7 cellular contexts compared by ENCODE assay signal in the genomic region with DNA sequence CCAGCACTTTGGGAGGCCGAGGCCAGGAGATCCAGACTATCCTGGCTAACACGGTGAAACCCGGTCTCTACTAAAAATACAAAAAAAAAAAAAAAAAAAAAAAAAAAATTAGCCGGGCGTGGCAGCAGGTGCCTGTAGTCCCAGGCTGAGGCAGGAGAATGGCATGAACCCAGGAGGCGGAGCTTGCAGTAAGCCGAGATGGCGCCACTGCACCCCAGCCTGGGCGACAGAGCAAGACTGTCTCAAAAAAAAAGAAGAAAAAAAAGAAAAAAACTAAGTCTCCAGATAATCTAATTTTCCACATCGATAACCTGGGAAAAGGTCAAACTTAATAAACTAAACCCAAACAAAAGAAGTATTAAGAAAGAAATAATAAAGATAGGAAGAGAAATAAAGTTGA. TPM values are rescaled to one million over a fixed set of nuclear protein-coding genes. Genes with fewer than 3 reads are reported as not detected.
DNase-seq lines count a peak whose midpoint lies in the region; FAIRE-seq and TF ChIP-seq lines count a peak whose summit lies in the region.
"Not testable (repeated sequence)": the region's sequence is repeated elsewhere in the genome, so short reads cannot be mapped to it uniquely, and the experiment has no call there.
"Had no signal": no experiment of that assay in that cellular context is flagged by ENCODE, and none has a peak within 500 bp of the region (broad histone marks: within the 10 kb centered on the region; RNA-seq: fewer than 3 reads in every experiment).

No MANE protein-coding gene starts in this region.

- H3K4me1 Mint-ChIP-seq in progenitor cell of endocrine pancreas (ENCODE audit: low read depth) = peaks cover 14% of the 10 kb centered on the region

- TF ChIP-seq CTCF in SU-DHL-6 (IDR thresholded peaks at IDR 0.05; ENCODE audit: insufficient read depth, low read length, poor library complexity, severe bottlenecking); progenitor cell of endocrine pancreas (IDR thresholded peaks at IDR 0.05; ENCODE audit: unreplicated experiment): not testable (repeated sequence)

- H3K9me2 ChIP-seq in SU-DHL-6 (replicated peaks; ENCODE audit: insufficient read depth, low read length) = not testable (repeated sequence)

- H3K27me3 ChIP-seq in SU-DHL-6 (ENCODE audit: low read length) = not testable (repeated sequence)

- not testable (repeated sequence) for H3K79me2 ChIP-seq in SU-DHL-6 (ENCODE audit: insufficient read depth, low read length)

- peak overlapping the region; percentile 50 for H3K27ac Mint-ChIP-seq in progenitor cell of endocrine pancreas

- not testable (repeated sequence) for H3K27ac ChIP-seq in SU-DHL-6 (ENCODE audit: low read depth, low read length)

- not testable (repeated sequence) for H3K4me3 Mint-ChIP-seq in progenitor cell of endocrine pancreas (ENCODE audit: low read depth)

- not testable (repeated sequence) for H3K36me3 ChIP-seq in SU-DHL-6 (ENCODE audit: low read length)

- not testable (repeated sequence) for H4K20me1 ChIP-seq in SU-DHL-6 (ENCODE audit: low read depth, low read length)

- H3K4me3 ChIP-seq in SU-DHL-6 (ENCODE audit: insufficient read depth, low read length, poor library complexity, severe bottlenecking) = not testable (repeated sequence)

- H3K4me2 ChIP-seq in SU-DHL-6 (ENCODE audit: low read depth, low read length, poor library complexity, severe bottlenecking) = peak overlapping the region; percentile 31

- not testable (repeated sequence) for H3K36me3 Mint-ChIP-seq in progenitor cell of endocrine pancreas (ENCODE audit: insufficient read depth)

- not testable (repeated sequence) for H3F3A ChIP-seq in SU-DHL-6 (ENCODE audit: insufficient read depth)

- H3K9ac ChIP-seq in SU-DHL-6 (ENCODE audit: low read length) = not testable (repeated sequence)

- FAIRE-seq in endometrium (lab: Jason Lieb, UNC) = peak; percentile 45

- not testable (repeated sequence) for H3K27me3 Mint-ChIP-seq in progenitor cell of endocrine pancreas

- DNase-seq in NAMALWA (ENCODE audit: low spot score) = peak; percentile 28
- peak; percentile 6 for DNase-seq in NCI-H2029 (lab: John Stamatoyannopoulos, UW)
- DNase-seq in NCI-H2171 treated with DMSO at 0.1 percent for 48 hours (lab: John Stamatoyannopoulos, UW) = peak; percentile 52
- not testable (repeated sequence) for DNase-seq in progenitor cell of endocrine pancreas (ENCODE audit: low spot score, unreplicated experiment)

- not testable (repeated sequence) for H3K9me3 ChIP-seq in SU-DHL-6 (ENCODE audit: insufficient read depth, low read length)

- not testable (repeated sequence) for H3K9me3 Mint-ChIP-seq in progenitor cell of endocrine pancreas (ENCODE audit: low read depth)

- H2AFZ ChIP-seq in SU-DHL-6 (ENCODE audit: low read depth, low read length, severe bottlenecking) = not testable (repeated sequence)

RNA-seq across cellular contexts. Expression of a gene that starts 39.1 kb away (rescaled TPM):
- total RNA-seq in progenitor cell of endocrine pancreas = 10.5 and 12.4 TPM in 2 replicates

RNA-seq across cellular contexts. Expression of a gene that starts 49.6 kb away (rescaled TPM):
- total RNA-seq in progenitor cell of endocrine pancreas = 18.6 and 22.0 TPM in 2 replicates
- total RNA-seq: G401 had no signal
